ENCODE assay signal across 1 cellular context in genomic region chr15:85414991-85415390, GRCh38.
TF ChIP-seq lines count a peak whose summit lies in the region.

No MANE protein-coding gene starts in this region.

TF ChIP-seq in IMR-90, 13 proteins besides CTCF, POLR2A, EP300 and RAD21:
- TF ChIP-seq CEBPB (IDR thresholded peaks at IDR 0.05; ENCODE audit: low read depth, low read length) (no peak), FOS (IDR thresholded peaks at IDR 0.05; ENCODE audit: low read depth, low read length) (no peak), MAFK (IDR thresholded peaks at IDR 0.05; ENCODE audit: low read depth, low read length) (no peak), RFX5 (IDR thresholded peaks at IDR 0.05; ENCODE audit: low read depth, low read length) (no peak), BHLHE40 (IDR thresholded peaks at IDR 0.05; ENCODE audit: low read depth, low read length) (no peak), CHD1 (IDR thresholded peaks at IDR 0.05; ENCODE audit: low read depth, low read length) (no peak), RCOR1 (IDR thresholded peaks at IDR 0.05; ENCODE audit: insufficient replicate concordance, low read length) (no peak), NFE2L2 (IDR thresholded peaks at IDR 0.05; ENCODE audit: low read depth, low read length) (no peak), MXI1 (IDR thresholded peaks at IDR 0.05; ENCODE audit: borderline replicate concordance, low read depth, low read length) (no peak), SMC3 (IDR thresholded peaks at IDR 0.05; ENCODE audit: low read depth, low read length) (no peak), USF2 (IDR thresholded peaks at IDR 0.05; ENCODE audit: low read depth, low read length) (no peak), ELK1 (IDR thresholded peaks at IDR 0.05; ENCODE audit: borderline replicate concordance, low read depth, low read length) (no peak), MAZ (IDR thresholded peaks at IDR 0.05; ENCODE audit: borderline replicate concordance, low read depth, low read length) (no peak)
